14 cellular contexts compared by ENCODE assay signal in genomic region chr5:1229023-1229422, GRCh38. TPM values are rescaled to one million over a fixed set of nuclear protein-coding genes. Genes with fewer than 3 reads are reported as not detected.
"Had no signal": no experiment of that assay in that cellular context is flagged by ENCODE, and none has a peak within 500 bp of the region (broad histone marks: within the 10 kb centered on the region; RNA-seq: fewer than 3 reads in every experiment).

No MANE protein-coding gene starts in this region.

RNA-seq across cellular contexts. Expression of gene SLC6A18, which starts 3.8 kb away (rescaled TPM):
- total RNA-seq: activated CD4-positive, alpha-beta memory T cell treated with anti-CD3 and anti-CD28 coated beads, Interleukin-2, amount 10 ng/mL, durations not matched to agents 7 days and 5 days; activated CD4-positive, alpha-beta T cell treated with anti-CD3 and anti-CD28 coated beads, Interleukin-2, amount 10 ng/mL, durations not matched to agents 7 days and 5 days; activated CD8-positive, alpha-beta memory T cell treated with anti-CD3 and anti-CD28 coated beads for 36 hours; activated T-cell treated with anti-CD3 and anti-CD28 coated beads, Interleukin-2, amount 50 U/mL, for 72 hours; adrenal gland; aorta; body of pancreas; chondrocyte; dermis blood vessel endothelial cell; esophagus muscularis mucosa; foreskin keratinocyte; gastrocnemius medialis; heart left ventricle; T-helper 1 cell treated with Interleukin-12 subunit alpha and Interleukin-12 subunit beta and Interleukin-4 antibody, amounts not matched to agents 30 ng/mL and 1 ng/mL, for 36 hours had no signal
- polyA plus RNA-seq: adrenal gland, aorta, foreskin keratinocyte, heart left ventricle had no signal

RNA-seq across cellular contexts. Expression of gene SLC6A19, which starts 27.6 kb away (rescaled TPM):
- total RNA-seq: activated CD4-positive, alpha-beta memory T cell treated with anti-CD3 and anti-CD28 coated beads, Interleukin-2, amount 10 ng/mL, durations not matched to agents 7 days and 5 days; activated CD4-positive, alpha-beta T cell treated with anti-CD3 and anti-CD28 coated beads, Interleukin-2, amount 10 ng/mL, durations not matched to agents 7 days and 5 days; activated CD8-positive, alpha-beta memory T cell treated with anti-CD3 and anti-CD28 coated beads for 36 hours; activated T-cell treated with anti-CD3 and anti-CD28 coated beads, Interleukin-2, amount 50 U/mL, for 72 hours; adrenal gland; chondrocyte; dermis blood vessel endothelial cell; esophagus muscularis mucosa; foreskin keratinocyte; heart left ventricle; T-helper 1 cell treated with Interleukin-12 subunit alpha and Interleukin-12 subunit beta and Interleukin-4 antibody, amounts not matched to agents 30 ng/mL and 1 ng/mL, for 36 hours had no signal
- polyA plus RNA-seq: adrenal gland, foreskin keratinocyte, heart left ventricle had no signal
